8 cellular contexts compared by ENCODE assay signal in genomic region chr19:2427323-2428026, GRCh38. TPM values are rescaled to one million over a fixed set of nuclear protein-coding genes. Genes with fewer than 3 reads are reported as not detected.
DNase-seq lines count a peak whose midpoint lies in the region; ATAC-seq lines count a peak whose summit lies in the region.

TIMM13 (minus strand) TSS chr19:2427586; CDS start chr19:2427533, 53 bp downstream.

- peak; percentile 71 for ATAC-seq in GM21360 (IDR thresholded peaks at IDR 0.05; ENCODE audit: unreplicated experiment)

- DNase-seq in COLO668 (lab: John Stamatoyannopoulos, UW; ENCODE audit: unreplicated experiment) (peak; percentile 97), HT1080 (ENCODE audit: low read depth) (peak; percentile 91), NOMO-1 (lab: John Stamatoyannopoulos, UW; ENCODE audit: unreplicated experiment in 2 of 2) (peak; percentile 90 to 94), lung microvascular endothelial cell (ENCODE audit: low read depth in 2 of 2) (peak; percentile 97 to 98)
- DNase-seq in activated CD8-positive, alpha-beta memory T cell treated with anti-CD3 and anti-CD28 coated beads for 24 hours, result peak; percentile 98
- peak; percentile 95 for DNase-seq in effector CD4-positive, alpha-beta T cell
- peak; percentile 92 to 94 (median 93) for DNase-seq in stimulated activated CD4-positive, alpha-beta T cell treated with anti-CD3 and anti-CD28 coated beads, TNF-alpha, amount 100 ng/mL, for 4 hours (ENCODE audit: low read depth in 3 of 3)

RNA-seq across cellular contexts. Expression of gene TIMM13, which starts in this region (rescaled TPM):
- 115 and 124 TPM in 2 replicates for total RNA-seq in HT1080 (2014; rRNA removed; shearing (Covaris generic))
- 60.9 and 71.3 TPM in 2 replicates for polyA plus RNA-seq in HT1080 (2015; cell fraction: cytosol; rRNA removed)
- 28.4 and 32.7 TPM in 2 replicates for polyA plus RNA-seq in HT1080 (2015; cell fraction: nucleus; rRNA removed)
- total RNA-seq in lung microvascular endothelial cell, result 38.6 and 46.2 TPM in 2 replicates

Comparison
In these comparisons a context has a peak if more than half of its experiments do, and no peak if none do; other contexts are left out.
1. Peak in every context shown above with its lines: DNase-seq and ATAC-seq.